ENCODE assay signal across 11 cellular contexts in genomic region chr3:50167069-50167781, GRCh38. TPM values are rescaled to one million over a fixed set of nuclear protein-coding genes. Genes with fewer than 3 reads are reported as not detected.
DNase-seq lines count a peak whose midpoint lies in the region; ATAC-seq and TF ChIP-seq lines count a peak whose summit lies in the region.
"Had no signal": no experiment of that assay in that cellular context is flagged by ENCODE, and none has a peak within 500 bp of the region (broad histone marks: within the 10 kb centered on the region; RNA-seq: fewer than 3 reads in every experiment).

No MANE protein-coding gene starts in this region.

- peak overlapping the region in 7 of 11 experiments; percentile 69 to 85 (median 75); a peak in 13 of 22 replicates for H3K27ac ChIP-seq in BLaER1 treated with 17β-estradiol and CSF1 and Interleukin-3, amounts not matched to agents 10 nM and 100 nM
- H3K27ac ChIP-seq in esophagus squamous epithelium (peak overlapping the region; percentile 89 to 97 (median 94)), prostate gland (peak overlapping the region; percentile 66 to 83)
- no peak overlapping the region for H3K27ac ChIP-seq in naive thymus-derived CD4-positive, alpha-beta T cell (ENCODE audit: low read depth, low read length)
- H3K27ac ChIP-seq: HL-60 had no signal

- peaks cover 57 to 100% (median 100%) of the 10 kb centered on the region in 10 experiments for H3K4me1 ChIP-seq in BLaER1 treated with 17β-estradiol and CSF1 and Interleukin-3, amounts not matched to agents 10 nM and 100 nM
- peaks cover 79 to 100% (median 94%) of the 10 kb centered on the region in 3 donors for H3K4me1 ChIP-seq in esophagus squamous epithelium
- H3K4me1 ChIP-seq in prostate gland (replicated peaks) = peaks cover 47% of the 10 kb centered on the region
- no peaks in the 10 kb centered on the region for H3K4me1 ChIP-seq in naive thymus-derived CD4-positive, alpha-beta T cell (ENCODE audit: control insufficient read depth in 2 of 2, insufficient read depth in 2 of 2, low read length in 2 of 2)

- H3K4me3 ChIP-seq in BLaER1 treated with 17β-estradiol and CSF1 and Interleukin-3, amounts not matched to agents 10 nM and 100 nM = peak overlapping the region in 4 of 10 experiments; percentile 16 to 45 (median 42); a peak in 6 of 20 replicates
- H3K4me3 ChIP-seq in esophagus squamous epithelium (peak overlapping the region in 2 of 4 donors; percentile 16 to 37), prostate gland (no peak overlapping the region)
- no peak overlapping the region for H3K4me3 ChIP-seq in naive thymus-derived CD4-positive, alpha-beta T cell (ENCODE audit: low read length)

- no peak for ATAC-seq in GM21423 (IDR thresholded peaks at IDR 0.05; ENCODE audit: unreplicated experiment)
- ATAC-seq in naive thymus-derived CD4-positive, alpha-beta T cell = no peak
- ATAC-seq: T-helper 17 cell had no signal

- peaks cover 0 to 1% (median 0%) of the 10 kb centered on the region in 5 donors for H3K27me3 Mint-ChIP-seq in naive thymus-derived CD4-positive, alpha-beta T cell

- H3K9me3 ChIP-seq in BLaER1 treated with 17β-estradiol and CSF1 and Interleukin-3, amounts not matched to agents 10 nM and 100 nM (replicated peaks in 1 of 11) = no peaks in the 10 kb centered on the region
- H3K9me3 ChIP-seq in esophagus squamous epithelium = no peaks in the 10 kb centered on the region
- H3K9me3 ChIP-seq in prostate gland = no peaks in the 10 kb centered on the region
- no peaks in the 10 kb centered on the region for H3K9me3 ChIP-seq in naive thymus-derived CD4-positive, alpha-beta T cell (ENCODE audit: control insufficient read depth in 2 of 3, low read length in 3 of 3)

- H3K27ac Mint-ChIP-seq in naive thymus-derived CD4-positive, alpha-beta T cell = no peak overlapping the region
- H3K27ac Mint-ChIP-seq: T-helper 17 cell had no signal

- no peaks in the 10 kb centered on the region for H3K36me3 Mint-ChIP-seq in naive thymus-derived CD4-positive, alpha-beta T cell

- peaks cover 0 to 3% (median 0%) of the 10 kb centered on the region in 7 donors for H3K4me1 Mint-ChIP-seq in naive thymus-derived CD4-positive, alpha-beta T cell
- H3K4me1 Mint-ChIP-seq: T-helper 17 cell had no signal

- POLR2A ChIA-PET in naive thymus-derived CD4-positive, alpha-beta T cell (lab: Charles Lee) = no interaction called here

- H3K9me3 Mint-ChIP-seq in naive thymus-derived CD4-positive, alpha-beta T cell = peaks cover 0 to 1% (median 0%) of the 10 kb centered on the region in 11 donors

- intact Hi-C loops in esophagus squamous epithelium (cut with DNase I) = no loop called here
- intact Hi-C loops in prostate gland (cut with DNase I) = no loop called here
- intact Hi-C loops in naive thymus-derived CD4-positive, alpha-beta T cell (cut with micrococcal nuclease) = no loop called here

- CTCF ChIA-PET in naive thymus-derived CD4-positive, alpha-beta T cell (lab: Charles Lee) = no interaction called here

- peak overlapping the region in 7 of 11 experiments; percentile 56 to 75 (median 68); a peak in 10 of 22 replicates for H3K9ac ChIP-seq in BLaER1 treated with 17β-estradiol and CSF1 and Interleukin-3, amounts not matched to agents 10 nM and 100 nM

- TF ChIP-seq CTCF in esophagus squamous epithelium (IDR thresholded peaks at IDR 0.05) (no peak), prostate gland (IDR thresholded peaks at IDR 0.05) (no peak)

- peak; percentile 22 for DNase-seq in NCI-H226
- DNase-seq in esophagus squamous epithelium (lab: John Stamatoyannopoulos, UW) = no peak
- DNase-seq in prostate gland (ENCODE audit: low spot score) = no peak
- no peak for DNase-seq in cerebellum (ENCODE audit: low spot score)
- DNase-seq in naive thymus-derived CD4-positive, alpha-beta T cell = no peak
- no peak for DNase-seq in NCI-H82 treated with DMSO at 0.1 percent for 48 hours (lab: John Stamatoyannopoulos, UW; ENCODE audit: unreplicated experiment)
- DNase-seq: NCI-H524, T-helper 17 cell had no signal

- H3K36me3 ChIP-seq in BLaER1 treated with 17β-estradiol and CSF1 and Interleukin-3, amounts not matched to agents 10 nM and 100 nM = peaks cover 0 to 12% (median under 1%) of the 10 kb centered on the region in 11 experiments; a peak in 6 of 22 replicates
- H3K36me3 ChIP-seq in esophagus squamous epithelium (peaks cover 0 to 52% (median 0%) of the 10 kb centered on the region in 3 donors), prostate gland (no peaks in the 10 kb centered on the region)
- H3K36me3 ChIP-seq in naive thymus-derived CD4-positive, alpha-beta T cell (ENCODE audit: control insufficient read depth in 2 of 3, insufficient read depth in 3 of 3, low read length in 3 of 3) = no peaks in the 10 kb centered on the region

- H4K20me1 ChIP-seq in BLaER1 treated with 17β-estradiol and CSF1 and Interleukin-3, amounts not matched to agents 10 nM and 100 nM = peaks cover 0 to 73% (median 0%) of the 10 kb centered on the region in 11 experiments; a peak in 6 of 22 replicates

- 25 to 30% methylated on average over 6 to 10 of the region's 16 CpGs for WGBS in esophagus squamous epithelium, 2 donors
- 41% methylated on average over 16 of the region's 16 CpGs for WGBS in prostate gland

- TF ChIP-seq POLR2A in esophagus squamous epithelium (IDR thresholded peaks at IDR 0.05) (peak in 2 of 4 donors; percentile 23 to 39), prostate gland (IDR thresholded peaks at IDR 0.05) (no peak)

- peak overlapping the region; percentile 71 to 100 (median 90) for H3K4me2 ChIP-seq in BLaER1 treated with 17β-estradiol and CSF1 and Interleukin-3, amounts not matched to agents 10 nM and 100 nM

- no peaks in the 10 kb centered on the region for H3K27me3 ChIP-seq in BLaER1 treated with 17β-estradiol and CSF1 and Interleukin-3, amounts not matched to agents 10 nM and 100 nM
- H3K27me3 ChIP-seq in esophagus squamous epithelium = no peaks in the 10 kb centered on the region
- no peaks in the 10 kb centered on the region for H3K27me3 ChIP-seq in prostate gland (replicated peaks; ENCODE audit: insufficient read depth)
- no peaks in the 10 kb centered on the region for H3K27me3 ChIP-seq in naive thymus-derived CD4-positive, alpha-beta T cell (ENCODE audit: control insufficient read depth in 2 of 2, insufficient read depth in 2 of 2, low read length in 2 of 2)

- H3K4me3 Mint-ChIP-seq in naive thymus-derived CD4-positive, alpha-beta T cell = no peak overlapping the region
- H3K4me3 Mint-ChIP-seq: T-helper 17 cell had no signal

RNA-seq across cellular contexts. Expression of gene SEMA3F, which starts 12.1 kb away (rescaled TPM):
- total RNA-seq in esophagus squamous epithelium = 100 to 1,000 TPM in 3 of 4 donors, 10 to 100 TPM in 1; 56.8 to 146 (median 109) TPM
- 10 to 100 TPM; 43.3 to 71.8 TPM for total RNA-seq in prostate gland
- 8.2 TPM for total RNA-seq in cerebellum
- total RNA-seq in naive thymus-derived CD4-positive, alpha-beta T cell = 1 to 10 TPM in 1 of 5 experiments, under 1 TPM in 2, not detected in 2; 0.34 to 1.1 (median 0.69) TPM
- polyA plus RNA-seq in naive thymus-derived CD4-positive, alpha-beta T cell = not detected

RNA-seq across cellular contexts. Expression of gene GNAT1, which starts 24.2 kb away (rescaled TPM):
- total RNA-seq in esophagus squamous epithelium (not detected), prostate gland (not detected), cerebellum (not detected)
- total RNA-seq in naive thymus-derived CD4-positive, alpha-beta T cell = 1 to 10 TPM in 1 of 5 experiments, under 1 TPM in 1, not detected in 3; 0.24 to 1.2 TPM
- not detected for polyA plus RNA-seq in naive thymus-derived CD4-positive, alpha-beta T cell

RNA-seq across cellular contexts. Expression of gene SLC38A3, which starts 37.8 kb away (rescaled TPM):
- total RNA-seq in esophagus squamous epithelium = not detected
- 1 to 10 TPM in 1 of 2 donors, under 1 TPM in 1; 0.41 to 4.0 TPM for total RNA-seq in prostate gland
- total RNA-seq in cerebellum = 6.2 TPM
- 1 to 10 TPM in 1 of 5 experiments, not detected in 4; 1.8 TPM for total RNA-seq in naive thymus-derived CD4-positive, alpha-beta T cell
- not detected for polyA plus RNA-seq in naive thymus-derived CD4-positive, alpha-beta T cell
